Comparison of ENCODE assay signal across 35 cellular contexts in genomic region chr18:71134122-71134521, GRCh38.
"Had no signal": no experiment of that assay in that cellular context is flagged by ENCODE, and none has a peak within 500 bp of the region (broad histone marks: within the 10 kb centered on the region; RNA-seq: fewer than 3 reads in every experiment).

No MANE protein-coding gene starts in this region.

- DNase-seq: Karpas-422, Kasumi-1, MG63, MM.1S, MV-4-11, NCI-H1048, NCI-H1092, NCI-H1092 treated with DMSO at 0.1 percent for 48 hours, NCI-H1105, NCI-H1105 treated with DMSO at 0.1 percent for 48 hours, NCI-H1417, NCI-H1417 treated with DMSO at 0.1 percent for 48 hours, NCI-H1436, NCI-H1436 treated with DMSO at 0.1 percent for 48 hours, NCI-H146, NCI-H1694, NCI-H1694 treated with DMSO at 0.1 percent for 48 hours, NCI-H187, NCI-H187 treated with DMSO at 0.1 percent for 48 hours, NCI-H1930, NCI-H2029, NCI-H2029 treated with DMSO at 0.1 percent for 48 hours, NCI-H2081, NCI-H2081 treated with DMSO at 0.1 percent for 48 hours, NCI-H2107, NCI-H2171, NCI-H2171 treated with DMSO at 0.1 percent for 48 hours, NCI-H2227 treated with DMSO at 0.1 percent for 48 hours, NCI-H226, NCI-H345, NCI-H446, NCI-H446 treated with DMSO at 0.1 percent for 48 hours, NCI-H510A, NCI-H510A treated with DMSO at 0.1 percent for 48 hours, NCI-H524 had no signal

- H3K27me3 ChIP-seq: MG63 had no signal

- H3K9me3 ChIP-seq: MG63 had no signal

- H3K4me3 ChIP-seq: MG63 had no signal

- H3K36me3 ChIP-seq: MG63 had no signal
